11 cellular contexts compared by ENCODE assay signal in genomic region chr3:114450008-114450596, GRCh38.
DNase-seq lines count a peak whose midpoint lies in the region; ATAC-seq and TF ChIP-seq lines count a peak whose summit lies in the region.
"Had no signal": no experiment of that assay in that cellular context is flagged by ENCODE, and none has a peak within 500 bp of the region (broad histone marks: within the 10 kb centered on the region; RNA-seq: fewer than 3 reads in every experiment).

No MANE protein-coding gene starts in this region.

- H3K36me3 ChIP-seq in psoas muscle (ENCODE audit: insufficient read depth in 1 of 2, low read depth in 1 of 2): no peaks in the 10 kb centered on the region
- H3K36me3 ChIP-seq in effector memory CD4-positive, alpha-beta T cell (ENCODE audit: control insufficient read depth, insufficient read depth, low read length): no peaks in the 10 kb centered on the region
- H3K36me3 ChIP-seq: right lobe of liver, SJSA1 had no signal

- H3K27me3 ChIP-seq in psoas muscle (ENCODE audit: insufficient read depth in 3 of 3, low read length in 2 of 3): no peaks in the 10 kb centered on the region
- no peaks in the 10 kb centered on the region for H3K27me3 ChIP-seq in effector memory CD4-positive, alpha-beta T cell (replicated peaks; ENCODE audit: control insufficient read depth, insufficient read depth, low read length, poor library complexity, severe bottlenecking)
- H3K27me3 ChIP-seq: right lobe of liver, SJSA1 had no signal

- intact Hi-C loops in psoas muscle (cut with DNase I): loop anchor here in 1 of 2 donors (5.0 kb wide), 1 partner anchor 33 kb away; no protein-coding TSS in a partner anchor

- no peak for DNase-seq in psoas muscle
- DNase-seq in effector memory CD4-positive, alpha-beta T cell: no peak
- no peak for DNase-seq in activated gamma-delta T cell (lab: John Stamatoyannopoulos, UW)
- DNase-seq: right lobe of liver had no signal

- TF ChIP-seq POLR2A in Raji (IDR thresholded peaks at IDR 0.05; ENCODE audit: insufficient read depth, low read depth, low read length): peak; percentile 94

- H3K4me3 ChIP-seq in psoas muscle: peak overlapping the region; percentile 15
- no peak overlapping the region for H3K4me3 ChIP-seq in effector memory CD4-positive, alpha-beta T cell (ENCODE audit: insufficient read depth, low read depth, low read length, poor library complexity, severe bottlenecking)
- H3K4me3 ChIP-seq: K562, right lobe of liver, SJSA1 had no signal

- peak; percentile 41 for ATAC-seq in GM18867 (IDR thresholded peaks at IDR 0.05; ENCODE audit: unreplicated experiment)
- peak; percentile 53 for ATAC-seq in HG02938 (IDR thresholded peaks at IDR 0.05; ENCODE audit: unreplicated experiment)
- peak in 2 of 4 donors; percentile 13 to 39 for ATAC-seq in psoas muscle
- ATAC-seq in GM18519 (IDR thresholded peaks at IDR 0.05; ENCODE audit: low FRiP score, unreplicated experiment): no peak
- ATAC-seq in SK-N-SH treated with all-trans-retinoic acid at 6 μM for 48 hours: no peak
- ATAC-seq: K562 had no signal

- TF ChIP-seq CTCF in psoas muscle (IDR thresholded peaks at IDR 0.05): peak; percentile 12

- H3K27ac ChIP-seq in psoas muscle: peak overlapping the region; percentile 80
- H3K27ac ChIP-seq in effector memory CD4-positive, alpha-beta T cell (ENCODE audit: insufficient read depth, low read length, poor library complexity, severe bottlenecking): no peak overlapping the region
- H3K27ac ChIP-seq: SJSA1 had no signal

- no peaks in the 10 kb centered on the region for H3K9me3 ChIP-seq in psoas muscle
- no peaks in the 10 kb centered on the region for H3K9me3 ChIP-seq in effector memory CD4-positive, alpha-beta T cell (ENCODE audit: control insufficient read depth, low read length)
- H3K9me3 ChIP-seq: right lobe of liver, SJSA1 had no signal

- WGBS in psoas muscle, 3 donors: 52 to 78% (median 55%) methylated on average over 7 of the region's 7 CpGs

- H3K4me1 ChIP-seq in psoas muscle: peaks cover 74% of the 10 kb centered on the region
- H3K4me1 ChIP-seq in effector memory CD4-positive, alpha-beta T cell (ENCODE audit: control insufficient read depth, insufficient read depth, low read length, poor library complexity, severe bottlenecking): peaks cover 12% of the 10 kb centered on the region

TF ChIP-seq in SK-N-SH treated with all-trans-retinoic acid at 6 μM for 48 hours, 23 proteins besides CTCF, POLR2A, EP300 and RAD21:
- TF ChIP-seq ZFP30 (CRISPR knock-in tag; IDR thresholded peaks at IDR 0.05) (no peak), OSR1 (CRISPR knock-in tag; IDR thresholded peaks at IDR 0.05) (no peak), ZNF70 (CRISPR knock-in tag; IDR thresholded peaks at IDR 0.05) (no peak), ZC3H10 (CRISPR knock-in tag; IDR thresholded peaks at IDR 0.05) (no peak), ZNF8 (CRISPR knock-in tag; IDR thresholded peaks at IDR 0.05) (no peak), ISL1 (CRISPR knock-in tag; IDR thresholded peaks at IDR 0.05) (no peak), SNAI2 (CRISPR knock-in tag; IDR thresholded peaks at IDR 0.05) (no peak), GLIS3 (CRISPR knock-in tag; IDR thresholded peaks at IDR 0.05) (no peak), ZFP3 (CRISPR knock-in tag; IDR thresholded peaks at IDR 0.05) (no peak), ESRRG (CRISPR knock-in tag; IDR thresholded peaks at IDR 0.05) (no peak), CSDC2 (CRISPR knock-in tag; IDR thresholded peaks at IDR 0.05) (no peak), ARNTL (CRISPR knock-in tag; IDR thresholded peaks at IDR 0.05; ENCODE audit: borderline replicate concordance, low read depth) (no peak), CSRNP3 (CRISPR knock-in tag; IDR thresholded peaks at IDR 0.05) (no peak), BACH2 (CRISPR knock-in tag; IDR thresholded peaks at IDR 0.05; ENCODE audit: borderline replicate concordance) (no peak)
- TF ChIP-seq, protein P1, sequence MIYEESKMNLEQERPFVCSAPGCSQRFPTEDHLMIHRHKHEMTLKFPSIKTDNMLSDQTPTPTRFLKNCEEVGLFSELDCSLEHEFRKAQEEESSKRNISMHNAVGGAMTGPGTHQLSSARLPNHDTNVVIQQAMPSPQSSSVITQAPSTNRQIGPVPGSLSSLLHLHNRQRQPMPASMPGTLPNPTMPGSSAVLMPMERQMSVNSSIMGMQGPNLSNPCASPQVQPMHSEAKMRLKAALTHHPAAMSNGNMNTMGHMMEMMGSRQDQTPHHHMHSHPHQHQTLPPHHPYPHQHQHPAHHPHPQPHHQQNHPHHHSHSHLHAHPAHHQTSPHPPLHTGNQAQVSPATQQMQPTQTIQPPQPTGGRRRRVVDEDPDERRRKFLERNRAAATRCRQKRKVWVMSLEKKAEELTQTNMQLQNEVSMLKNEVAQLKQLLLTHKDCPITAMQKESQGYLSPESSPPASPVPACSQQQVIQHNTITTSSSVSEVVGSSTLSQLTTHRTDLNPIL (CRISPR knock-in tag; IDR thresholded peaks at IDR 0.05; ENCODE audit: low read depth): no peak
TF ChIP-seq in SK-N-SH treated with all-trans-retinoic acid at 6 μM for 48 hours: peak in this region for 0.

Comparison
In these comparisons a context has a peak if more than half of its experiments do, and no peak if none do; other contexts are left out.
1. ATAC-seq: peak in GM18867 (single experiment) and HG02938 (single experiment); none in GM18519 (single experiment) and SK-N-SH treated with all-trans-retinoic acid at 6 μM for 48 hours (single experiment).